1 cellular context compared by ENCODE assay signal in the genomic region with DNA sequence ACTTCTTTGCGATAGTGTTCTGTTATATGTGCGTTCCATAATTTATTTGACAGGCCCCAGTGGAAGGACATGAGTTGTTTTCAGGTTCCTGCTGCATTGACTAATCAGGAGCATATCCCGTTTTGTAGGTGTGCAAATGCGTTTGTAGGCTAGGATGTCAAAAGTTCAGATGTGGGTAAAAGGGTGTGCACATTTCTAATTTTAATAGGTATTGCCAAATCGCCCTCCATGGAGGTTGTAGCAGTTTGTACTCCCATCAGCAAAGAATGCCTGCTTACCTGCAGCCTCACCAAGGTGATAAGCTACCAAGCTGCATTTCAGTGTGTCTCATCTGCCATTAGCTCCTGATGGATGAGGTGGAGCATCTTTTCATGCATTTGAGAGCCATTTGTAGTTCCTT.
TF ChIP-seq lines count a peak whose summit lies in the region.

No MANE protein-coding gene starts in this region.

TF ChIP-seq in GM12878, 131 proteins besides CTCF, POLR2A, EP300 and RAD21:
- TF ChIP-seq BCL11A (IDR thresholded peaks at IDR 0.05; ENCODE audit: low read depth, low read length) = no peak
- no peak for TF ChIP-seq TAF1 (IDR thresholded peaks at IDR 0.05; ENCODE audit: borderline replicate concordance, low read depth, low read length)
- no peak for TF ChIP-seq MTA3 (IDR thresholded peaks at IDR 0.05; ENCODE audit: borderline replicate concordance, low read length)
- TF ChIP-seq BHLHE40 (IDR thresholded peaks at IDR 0.05; ENCODE audit: borderline replicate concordance in 1 of 2, low read depth in 2 of 2, low read length in 1 of 2) = no peak
- TF ChIP-seq RAD51 (IDR thresholded peaks at IDR 0.05) = no peak
- TF ChIP-seq, protein P1, sequence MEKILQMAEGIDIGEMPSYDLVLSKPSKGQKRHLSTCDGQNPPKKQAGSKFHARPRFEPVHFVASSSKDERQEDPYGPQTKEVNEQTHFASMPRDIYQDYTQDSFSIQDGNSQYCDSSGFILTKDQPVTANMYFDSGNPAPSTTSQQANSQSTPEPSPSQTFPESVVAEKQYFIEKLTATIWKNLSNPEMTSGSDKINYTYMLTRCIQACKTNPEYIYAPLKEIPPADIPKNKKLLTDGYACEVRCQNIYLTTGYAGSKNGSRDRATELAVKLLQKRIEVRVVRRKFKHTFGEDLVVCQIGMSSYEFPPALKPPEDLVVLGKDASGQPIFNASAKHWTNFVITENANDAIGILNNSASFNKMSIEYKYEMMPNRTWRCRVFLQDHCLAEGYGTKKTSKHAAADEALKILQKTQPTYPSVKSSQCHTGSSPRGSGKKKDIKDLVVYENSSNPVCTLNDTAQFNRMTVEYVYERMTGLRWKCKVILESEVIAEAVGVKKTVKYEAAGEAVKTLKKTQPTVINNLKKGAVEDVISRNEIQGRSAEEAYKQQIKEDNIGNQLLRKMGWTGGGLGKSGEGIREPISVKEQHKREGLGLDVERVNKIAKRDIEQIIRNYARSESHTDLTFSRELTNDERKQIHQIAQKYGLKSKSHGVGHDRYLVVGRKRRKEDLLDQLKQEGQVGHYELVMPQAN (conservative IDR thresholded peaks at IDR 0.05) = no peak
- no peak for TF ChIP-seq CBX5 (IDR thresholded peaks at IDR 0.05; ENCODE audit: low read depth)
